Comparison of ENCODE assay signal across 19 cellular contexts in genomic region chr5:109550077-109550476, GRCh38.
"Had no signal": no experiment of that assay in that cellular context is flagged by ENCODE, and none has a peak within 500 bp of the region (broad histone marks: within the 10 kb centered on the region; RNA-seq: fewer than 3 reads in every experiment).

No MANE protein-coding gene starts in this region.

- DNase-seq: dorsolateral prefrontal cortex; effector CD4-positive, alpha-beta T cell; hypothalamus; immature natural killer cell; islet precursor cell; left ventricle myocardium superior; lower lobe of right lung; naive thymus-derived CD8-positive, alpha-beta T cell; nephron progenitor cell; occipital lobe; ovary; posterior cingulate gyrus; psoas muscle; right cardiac atrium; sigmoid colon; spleen; stimulated activated CD4-positive, alpha-beta T cell treated with anti-CD3 and anti-CD28 coated beads, Interleukin-4, amount 100 ng/mL, for 4 hours; stimulated activated naive B cell treated with anti-CD40 and anti-IgM and Interleukin-4, amounts not matched to agents 10 μg/mL and 1 μg/mL and 100 μg/mL, for 72 hours; upper lobe of left lung had no signal

- ATAC-seq: left ventricle myocardium superior; lower lobe of right lung; naive thymus-derived CD8-positive, alpha-beta T cell; psoas muscle; right cardiac atrium; stimulated activated naive B cell treated with anti-CD40 and anti-IgM and Interleukin-4, amounts not matched to agents 10 μg/mL and 1 μg/mL and 100 μg/mL, for 72 hours had no signal
